14 cellular contexts compared by ENCODE assay signal in genomic region chr4:35925806-35926205, GRCh38.
DNase-seq lines count a peak whose midpoint lies in the region; ATAC-seq and TF ChIP-seq lines count a peak whose summit lies in the region.
"Had no signal": no experiment of that assay in that cellular context is flagged by ENCODE, and none has a peak within 500 bp of the region (broad histone marks: within the 10 kb centered on the region; RNA-seq: fewer than 3 reads in every experiment).

No MANE protein-coding gene starts in this region.

- no TSS peak for BruUV-seq in PC-3 (replicated peaks; lab: Mats Ljungman, UMichigan)

- WGBS in heart left ventricle, 4 donors, result 65 to 77% (median 68%) methylated on average over 3 of the region's 3 CpGs

- DNase-seq in A172 (ENCODE audit: low spot score) (peak; percentile 53), heart left ventricle (no peak), PC-3 (no peak), UCSD-AML1 (lab: John Stamatoyannopoulos, UW; ENCODE audit: unreplicated experiment) (no peak), GF-D8 (lab: John Stamatoyannopoulos, UW) (no peak)
- DNase-seq: DMS79, endodermal cell, glutamatergic neuron, KG1, NCI-H2029 had no signal

- H2AFZ ChIP-seq in PC-3 (ENCODE audit: low read length), result no peak overlapping the region

- no peaks in the 10 kb centered on the region for H3F3A ChIP-seq in PC-3 (ENCODE audit: low read length, unreplicated experiment)

- H3K4me3 ChIP-seq in heart left ventricle, result no peak overlapping the region
- no peak overlapping the region for H3K4me3 ChIP-seq in PC-3 (ENCODE audit: low read length)
- H3K4me3 ChIP-seq: skin epidermis had no signal

- H3K9ac ChIP-seq in PC-3 (ENCODE audit: low read length), result no peak overlapping the region

- CTCF ChIA-PET in PC-3 (lab: Charles Lee), result no interaction called here

- H3K27me3 ChIP-seq in heart left ventricle (no peaks in the 10 kb centered on the region), PC-3 (ENCODE audit: low read length) (no peaks in the 10 kb centered on the region)

- H3K4me1 ChIP-seq in heart left ventricle, result no peaks in the 10 kb centered on the region
- no peaks in the 10 kb centered on the region for H3K4me1 ChIP-seq in PC-3 (ENCODE audit: insufficient read depth, low read length)

- POLR2A ChIA-PET in PC-3 (lab: Charles Lee; ENCODE audit: unreplicated experiment), result no interaction called here

- no peaks in the 10 kb centered on the region for H4K20me1 ChIP-seq in PC-3 (ENCODE audit: low read length)

- no peaks in the 10 kb centered on the region for H3K36me3 ChIP-seq in heart left ventricle
- H3K36me3 ChIP-seq in PC-3 (ENCODE audit: low read depth, low read length), result no peaks in the 10 kb centered on the region

- H3K9me2 ChIP-seq in PC-3 (replicated peaks; ENCODE audit: low read length), result no peaks in the 10 kb centered on the region

- H3K79me2 ChIP-seq in PC-3 (ENCODE audit: low read length), result no peaks in the 10 kb centered on the region

- no peak for TF ChIP-seq CTCF in heart left ventricle (IDR thresholded peaks at IDR 0.05)
- TF ChIP-seq CTCF in PC-3 (conservative IDR thresholded peaks at IDR 0.05; ENCODE audit: low read depth, low read length), result no peak

- no peaks in the 10 kb centered on the region for H3K9me3 ChIP-seq in heart left ventricle
- no peaks in the 10 kb centered on the region for H3K9me3 ChIP-seq in PC-3 (ENCODE audit: low read length)

- no peak overlapping the region for H3K27ac ChIP-seq in heart left ventricle
- H3K27ac ChIP-seq in PC-3 (ENCODE audit: low read length), result no peak overlapping the region
- H3K27ac ChIP-seq: skin epidermis had no signal

- ATAC-seq in GM19324 (IDR thresholded peaks at IDR 0.05; ENCODE audit: low FRiP score, unreplicated experiment) (peak; percentile 60), HG02759 (IDR thresholded peaks at IDR 0.05; ENCODE audit: unreplicated experiment) (peak; percentile 92), HG03442 (IDR thresholded peaks at IDR 0.05; ENCODE audit: unreplicated experiment) (peak; percentile 82), heart left ventricle (no peak), PC-3 (no peak)

- intact Hi-C loops in heart left ventricle (cut with DNase I), result no loop called here
- intact Hi-C loops in PC-3 (cut with micrococcal nuclease), result no loop called here

- TF ChIP-seq POLR2A in heart left ventricle (IDR thresholded peaks at IDR 0.05), result no peak

- no peak overlapping the region for H3K4me2 ChIP-seq in PC-3 (ENCODE audit: low read length)

Comparison
In these comparisons a context has a peak if more than half of its experiments do, and no peak if none do; other contexts are left out.
1. ATAC-seq: peak in GM19324 (single experiment), HG02759 (single experiment) and HG03442 (single experiment); none in heart left ventricle (0 of 4) and PC-3 (single experiment).